13 cellular contexts compared by ENCODE assay signal in genomic region chr21:32768530-32768929, GRCh38. TPM values are rescaled to one million over a fixed set of nuclear protein-coding genes. Genes with fewer than 3 reads are reported as not detected.
DNase-seq lines count a peak whose midpoint lies in the region; ATAC-seq, FAIRE-seq and TF ChIP-seq lines count a peak whose summit lies in the region.
"Had no signal": no experiment of that assay in that cellular context is flagged by ENCODE, and none has a peak within 500 bp of the region (broad histone marks: within the 10 kb centered on the region; RNA-seq: fewer than 3 reads in every experiment).

No MANE protein-coding gene starts in this region.

- H3K4me2 ChIP-seq in osteoblast (ENCODE audit: insufficient read depth, low read length): peak overlapping the region; percentile 14

- intact Hi-C loops in kidney (cut with DNase I): no loop called here

- no peak for DNase-seq in activated CD4-positive, alpha-beta T cell treated with anti-CD3 and anti-CD28 coated beads, Interleukin-2, amount 10 ng/mL, durations not matched to agents 7 days and 5 days
- no peak for DNase-seq in activated CD4-positive, alpha-beta T cell treated with anti-CD3 and anti-CD28 coated beads for 48 hours
- DNase-seq in NCI-H446 treated with DMSO at 0.1 percent for 48 hours (lab: John Stamatoyannopoulos, UW): peak; percentile 31
- DNase-seq in amniotic epithelial cell (ENCODE audit: low read depth): peak; percentile 24
- DNase-seq in osteoblast (ENCODE audit: insufficient read length, low spot score, missing footprints): no peak
- DNase-seq in kidney: no peak
- DNase-seq in foreskin melanocyte: no peak
- DNase-seq: dermis blood vessel endothelial cell; pancreas; stimulated activated CD4-positive, alpha-beta T cell treated with anti-CD3 and anti-CD28 coated beads, Interleukin-2, amount 100 ng/mL, for 24 hours had no signal

- H3K4me1 Mint-ChIP-seq in activated CD4-positive, alpha-beta T cell treated with anti-CD3 and anti-CD28 coated beads, Interleukin-2, amount 10 ng/mL, durations not matched to agents 7 days and 5 days: peaks cover 72% of the 10 kb centered on the region

- POLR2A ChIA-PET in activated CD4-positive, alpha-beta T cell treated with anti-CD3 and anti-CD28 coated beads, Interleukin-2, amount 10 ng/mL, durations not matched to agents 7 days and 5 days (lab: Charles Lee): no interaction called here

- peaks cover 60% of the 10 kb centered on the region for H3K36me3 Mint-ChIP-seq in activated CD4-positive, alpha-beta T cell treated with anti-CD3 and anti-CD28 coated beads, Interleukin-2, amount 10 ng/mL, durations not matched to agents 7 days and 5 days (ENCODE audit: low read depth)

- H3K4me3 ChIP-seq in osteoblast (ENCODE audit: insufficient read depth, low read length): no peak overlapping the region
- no peak overlapping the region for H3K4me3 ChIP-seq in kidney (ENCODE audit: low read length in 2 of 2)
- H3K4me3 ChIP-seq: pancreas had no signal

- peaks cover 69% of the 10 kb centered on the region for H3K79me2 ChIP-seq in osteoblast (ENCODE audit: insufficient read depth, low read length)

- no peak for FAIRE-seq in kidney (lab: Jason Lieb, UNC)
- FAIRE-seq: frontal cortex, pancreas had no signal

- no peak overlapping the region for H3K27ac ChIP-seq in osteoblast (ENCODE audit: low read depth, low read length)
- no peak overlapping the region for H3K27ac ChIP-seq in kidney (ENCODE audit: low read depth in 2 of 2, low read length in 2 of 2)
- H3K27ac ChIP-seq: pancreas had no signal

- no peaks in the 10 kb centered on the region for H3K27me3 ChIP-seq in osteoblast (ENCODE audit: insufficient read depth, low read length)
- H3K27me3 ChIP-seq: pancreas had no signal

- H3K27me3 Mint-ChIP-seq in activated CD4-positive, alpha-beta T cell treated with anti-CD3 and anti-CD28 coated beads, Interleukin-2, amount 10 ng/mL, durations not matched to agents 7 days and 5 days: peaks cover 3% of the 10 kb centered on the region

- no peak overlapping the region for H2AFZ ChIP-seq in osteoblast (ENCODE audit: low read length)

- H4K20me1 ChIP-seq in osteoblast (ENCODE audit: insufficient read depth, low read length): peaks cover 47% of the 10 kb centered on the region

- H3K9me3 ChIP-seq in osteoblast (ENCODE audit: low read depth, low read length): no peaks in the 10 kb centered on the region
- H3K9me3 ChIP-seq in kidney (ENCODE audit: control insufficient read depth in 1 of 2, low read length in 2 of 2): no peaks in the 10 kb centered on the region
- H3K9me3 ChIP-seq: pancreas had no signal

- no peak for ATAC-seq in GM18517 (IDR thresholded peaks at IDR 0.05; ENCODE audit: unreplicated experiment)
- ATAC-seq: activated naive CD4-positive, alpha-beta T cell treated with anti-CD3 and anti-CD28 coated beads, Interleukin-2, amount 50 U/mL, for 72 hours; pancreas had no signal

- TF ChIP-seq CTCF in osteoblast (IDR thresholded peaks at IDR 0.05; ENCODE audit: extremely low read depth, low read depth, low read length): no peak
- no peak for TF ChIP-seq CTCF in kidney (IDR thresholded peaks at IDR 0.05; ENCODE audit: borderline replicate concordance, extremely low read depth, insufficient read depth)

- H3K9ac ChIP-seq in kidney (ENCODE audit: low read length in 2 of 2): no peak overlapping the region

- no peak overlapping the region for H3K27ac Mint-ChIP-seq in activated CD4-positive, alpha-beta T cell treated with anti-CD3 and anti-CD28 coated beads, Interleukin-2, amount 10 ng/mL, durations not matched to agents 7 days and 5 days

- H3K36me3 ChIP-seq in osteoblast (ENCODE audit: insufficient read depth, low read length) (peaks cover 25% of the 10 kb centered on the region), kidney (ENCODE audit: control insufficient read depth in 1 of 2, insufficient read depth in 2 of 2, low read length in 2 of 2) (peaks cover 0 to 4% of the 10 kb centered on the region in 2 donors)

- CTCF ChIA-PET in activated CD4-positive, alpha-beta T cell treated with anti-CD3 and anti-CD28 coated beads, Interleukin-2, amount 10 ng/mL, durations not matched to agents 7 days and 5 days (lab: Charles Lee): no interaction called here

- peak overlapping the region; percentile 98 for H3K4me3 Mint-ChIP-seq in activated CD4-positive, alpha-beta T cell treated with anti-CD3 and anti-CD28 coated beads, Interleukin-2, amount 10 ng/mL, durations not matched to agents 7 days and 5 days

- H3K9me3 Mint-ChIP-seq in activated CD4-positive, alpha-beta T cell treated with anti-CD3 and anti-CD28 coated beads, Interleukin-2, amount 10 ng/mL, durations not matched to agents 7 days and 5 days: peaks cover 4% of the 10 kb centered on the region

- H3K4me1 ChIP-seq in osteoblast (ENCODE audit: insufficient read depth, low read length) (peaks cover 21% of the 10 kb centered on the region), kidney (ENCODE audit: control insufficient read depth in 1 of 2, insufficient read depth in 1 of 2, low read depth in 1 of 2, low read length in 2 of 2) (peaks cover 9 to 10% of the 10 kb centered on the region in 2 donors)

RNA-seq across cellular contexts. Expression of gene PAXBP1, which starts 3.0 kb away (rescaled TPM):
- 10 to 100 TPM; 52.7 to 52.8 TPM for total RNA-seq in activated CD4-positive, alpha-beta T cell treated with anti-CD3 and anti-CD28 coated beads, Interleukin-2, amount 10 ng/mL, durations not matched to agents 7 days and 5 days
- total RNA-seq in osteoblast (33.6 and 34.0 TPM in 2 replicates), kidney (36.9 TPM)
- polyA plus RNA-seq in kidney (ENCODE audit: insufficient read depth, low read depth, low replicate concordance): 12.2 TPM

RNA-seq across cellular contexts. Expression of gene SYNJ1, which starts 40.7 kb away (rescaled TPM):
- 10 to 100 TPM; 16.1 to 21.1 TPM for total RNA-seq in activated CD4-positive, alpha-beta T cell treated with anti-CD3 and anti-CD28 coated beads, Interleukin-2, amount 10 ng/mL, durations not matched to agents 7 days and 5 days
- total RNA-seq in osteoblast (5.6 and 6.2 TPM in 2 replicates), kidney (24.3 TPM)
- 6.6 TPM for polyA plus RNA-seq in kidney (ENCODE audit: insufficient read depth, low read depth, low replicate concordance)

Comparison
In these comparisons a context has a peak if more than half of its experiments do, and no peak if none do; other contexts are left out.
1. DNase-seq: peak in NCI-H446 treated with DMSO at 0.1 percent for 48 hours (single experiment) and amniotic epithelial cell (single experiment); none in activated CD4-positive, alpha-beta T cell treated with anti-CD3 and anti-CD28 coated beads, Interleukin-2, amount 10 ng/mL, durations not matched to agents 7 days and 5 days (single experiment), activated CD4-positive, alpha-beta T cell treated with anti-CD3 and anti-CD28 coated beads for 48 hours (single experiment), osteoblast (single experiment), kidney (single experiment) and foreskin melanocyte (single experiment).